1 cellular context compared by ENCODE assay signal in genomic region chr7:115409682-115410426, GRCh38.
TF ChIP-seq lines count a peak whose summit lies in the region.

No MANE protein-coding gene starts in this region.

TF ChIP-seq in WTC11, 78 proteins besides CTCF, POLR2A, EP300 and RAD21 (continued from another document):
- TF ChIP-seq, protein P1, sequence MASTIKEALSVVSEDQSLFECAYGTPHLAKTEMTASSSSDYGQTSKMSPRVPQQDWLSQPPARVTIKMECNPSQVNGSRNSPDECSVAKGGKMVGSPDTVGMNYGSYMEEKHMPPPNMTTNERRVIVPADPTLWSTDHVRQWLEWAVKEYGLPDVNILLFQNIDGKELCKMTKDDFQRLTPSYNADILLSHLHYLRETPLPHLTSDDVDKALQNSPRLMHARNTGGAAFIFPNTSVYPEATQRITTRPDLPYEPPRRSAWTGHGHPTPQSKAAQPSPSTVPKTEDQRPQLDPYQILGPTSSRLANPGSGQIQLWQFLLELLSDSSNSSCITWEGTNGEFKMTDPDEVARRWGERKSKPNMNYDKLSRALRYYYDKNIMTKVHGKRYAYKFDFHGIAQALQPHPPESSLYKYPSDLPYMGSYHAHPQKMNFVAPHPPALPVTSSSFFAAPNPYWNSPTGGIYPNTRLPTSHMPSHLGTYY (CRISPR knock-in tag; IDR thresholded peaks at IDR 0.05) = no peak
TF ChIP-seq in WTC11: peak in this region for 0.
